ENCODE assay signal across 15 cellular contexts in the genomic region with DNA sequence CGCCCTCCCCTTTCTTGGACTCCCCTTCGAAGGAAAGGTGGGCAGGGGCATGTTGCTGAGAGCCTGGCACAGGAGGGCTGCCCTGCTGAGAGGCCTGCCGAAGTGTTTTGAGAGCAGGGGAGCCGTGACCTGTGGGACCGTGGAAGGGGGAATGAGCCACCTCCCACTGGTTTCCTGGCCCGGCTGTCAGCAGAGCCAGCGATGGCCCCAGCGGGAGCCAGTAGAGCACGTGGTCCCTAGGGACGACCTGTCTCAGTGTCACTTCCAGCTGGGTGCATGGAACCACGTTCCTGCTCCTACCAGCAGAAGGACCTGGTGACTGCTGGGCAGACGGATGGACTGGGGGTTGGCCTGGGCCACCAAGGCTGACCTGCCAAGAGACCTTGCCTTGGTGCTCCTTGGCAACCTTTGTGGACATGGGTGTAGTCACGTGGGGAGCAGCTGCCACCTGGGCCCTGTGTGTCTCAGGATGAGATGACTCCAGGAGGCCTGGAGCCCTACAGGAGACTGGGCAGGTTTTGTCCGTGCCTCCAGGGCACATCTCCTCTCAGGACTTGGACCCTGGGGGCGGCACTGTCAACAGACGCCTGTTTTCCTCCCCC. TPM values are rescaled to one million over a fixed set of nuclear protein-coding genes. Genes with fewer than 3 reads are reported as not detected.
"Had no signal": no experiment of that assay in that cellular context is flagged by ENCODE, and none has a peak within 500 bp of the region (broad histone marks: within the 10 kb centered on the region; RNA-seq: fewer than 3 reads in every experiment).

No MANE protein-coding gene starts in this region.

- H3K27ac Mint-ChIP-seq: activated B cell treated with CpG ODN at 0.5 μM for 24 hours; activated CD4-positive, alpha-beta T cell treated with anti-CD3 and anti-CD28 coated beads, Interleukin-2, amount 10 ng/mL, durations not matched to agents 24 days and 14 days; activated CD8-positive, alpha-beta T cell treated with anti-CD3 and anti-CD28 coated beads, Interleukin-2, amount 10 ng/mL, durations not matched to agents 7 days and 5 days; neural progenitor cell had no signal

- H3K4me3 Mint-ChIP-seq: activated B cell treated with CpG ODN at 0.5 μM for 24 hours; activated CD4-positive, alpha-beta T cell treated with anti-CD3 and anti-CD28 coated beads, Interleukin-2, amount 10 ng/mL, durations not matched to agents 24 days and 14 days; activated CD8-positive, alpha-beta T cell treated with anti-CD3 and anti-CD28 coated beads, Interleukin-2, amount 10 ng/mL, durations not matched to agents 7 days and 5 days; activated naive CD4-positive, alpha-beta T cell treated with anti-CD3 and anti-CD28 coated beads, Interleukin-2, amount 50 U/mL, for 24 hours had no signal

- H3K27me3 Mint-ChIP-seq: activated CD4-positive, alpha-beta T cell treated with anti-CD3 and anti-CD28 coated beads, Interleukin-2, amount 10 ng/mL, durations not matched to agents 24 days and 14 days; activated naive CD4-positive, alpha-beta T cell treated with anti-CD3 and anti-CD28 coated beads, Interleukin-2, amount 50 U/mL, for 24 hours had no signal

- H3K9me3 Mint-ChIP-seq: activated B cell treated with CpG ODN at 0.5 μM for 24 hours; activated CD4-positive, alpha-beta T cell treated with anti-CD3 and anti-CD28 coated beads, Interleukin-2, amount 10 ng/mL, durations not matched to agents 24 days and 14 days; activated naive CD4-positive, alpha-beta T cell treated with anti-CD3 and anti-CD28 coated beads, Interleukin-2, amount 50 U/mL, for 24 hours; neural progenitor cell had no signal

- DNase-seq: activated B cell treated with CpG ODN at 0.5 μM for 24 hours; activated CD4-positive, alpha-beta T cell treated with anti-CD3 and anti-CD28 coated beads, Interleukin-2, amount 10 ng/mL, durations not matched to agents 24 days and 14 days; activated CD8-positive, alpha-beta memory T cell treated with anti-CD3 and anti-CD28 coated beads, Interleukin-2, amount 50 U/mL, for 4 hours; activated CD8-positive, alpha-beta T cell treated with anti-CD3 and anti-CD28 coated beads, Interleukin-2, amount 10 ng/mL, durations not matched to agents 7 days and 5 days; activated effector memory CD4-positive, alpha-beta T cell treated with anti-CD3 and anti-CD28 coated beads, Interleukin-2, amount 50 U/mL, for 16 hours; activated T-cell treated with anti-CD3 and anti-CD28 coated beads, Interleukin-2, amount 50 U/mL, for 48 hours; adrenal gland; left colon; ovary; tibial artery had no signal

- H3K36me3 Mint-ChIP-seq: activated naive CD4-positive, alpha-beta T cell treated with anti-CD3 and anti-CD28 coated beads, Interleukin-2, amount 50 U/mL, for 24 hours; neural progenitor cell had no signal

- ATAC-seq: activated CD8-positive, alpha-beta T cell treated with anti-CD3 and anti-CD28 coated beads, Interleukin-2, amount 10 ng/mL, durations not matched to agents 7 days and 5 days; esophagus mucosa; left colon; sciatic nerve had no signal

RNA-seq across cellular contexts. Expression of a gene that starts 34.6 kb away (rescaled TPM):
- total RNA-seq: activated B cell treated with CpG ODN at 0.5 μM for 24 hours, cardiac muscle cell had no signal
